In the genomic region with DNA sequence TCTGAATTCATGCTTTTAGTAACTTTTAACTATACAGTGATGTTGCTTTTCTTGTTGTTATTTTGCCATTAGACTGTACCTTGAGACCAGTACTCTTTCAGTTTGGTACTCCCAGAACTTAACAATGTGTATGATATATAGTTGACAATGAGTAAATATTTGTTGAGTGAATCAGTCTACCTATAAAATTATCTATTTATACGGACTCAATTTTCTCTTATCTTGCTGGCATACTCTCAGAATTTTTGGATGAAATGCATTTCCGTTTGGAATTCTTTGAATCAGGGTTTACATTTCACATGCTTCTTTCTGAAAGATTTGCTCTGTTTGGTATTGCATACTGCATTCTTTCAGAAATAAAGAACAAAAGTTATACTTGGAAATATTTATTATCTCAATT, we compare ENCODE assay signal across 14 cellular contexts. TPM values are rescaled to one million over a fixed set of nuclear protein-coding genes. Genes with fewer than 3 reads are reported as not detected.
DNase-seq lines count a peak whose midpoint lies in the region; ATAC-seq and TF ChIP-seq lines count a peak whose summit lies in the region.
"Had no signal": no experiment of that assay in that cellular context is flagged by ENCODE, and none has a peak within 500 bp of the region (broad histone marks: within the 10 kb centered on the region; RNA-seq: fewer than 3 reads in every experiment).

No MANE protein-coding gene starts in this region.

- no peaks in the 10 kb centered on the region for H3K79me2 ChIP-seq in SK-N-SH (ENCODE audit: insufficient read depth)

- in situ Hi-C loops in Panc1 (cut with HindIII; ENCODE audit: low pct_unique_long_range_greater_than_20kb, low sequenced_read_pairs), result no loop called here

- no peak overlapping the region for H3K9ac ChIP-seq in SK-N-SH

- ATAC-seq in SK-N-SH treated with all-trans-retinoic acid at 6 μM for 48 hours, result no peak
- no peak for ATAC-seq in Panc1

- TF ChIP-seq EP300 in SK-N-SH (IDR thresholded peaks at IDR 0.05; ENCODE audit: borderline replicate concordance in 1 of 2, low read depth in 1 of 2, low read length in 1 of 2), result no peak

- H3K9me3 ChIP-seq in SK-N-SH, result no peaks in the 10 kb centered on the region
- no peaks in the 10 kb centered on the region for H3K9me3 ChIP-seq in Panc1 (ENCODE audit: control insufficient read depth, insufficient read depth, low read depth, low read length)
- no peaks in the 10 kb centered on the region for H3K9me3 ChIP-seq in tibial artery
- H3K9me3 ChIP-seq: BE2C had no signal

- H3K36me3 ChIP-seq in SK-N-SH (replicated peaks in 1 of 2; ENCODE audit: control insufficient read depth in 1 of 2, insufficient read depth in 2 of 2, low read length in 1 of 2), result no peaks in the 10 kb centered on the region
- H3K36me3 ChIP-seq in Panc1 (ENCODE audit: control insufficient read depth, insufficient read depth, low read length), result no peaks in the 10 kb centered on the region
- no peaks in the 10 kb centered on the region for H3K36me3 ChIP-seq in tibial artery
- H3K36me3 ChIP-seq: BE2C had no signal

- TF ChIP-seq RAD21 in SK-N-SH (IDR thresholded peaks at IDR 0.05; ENCODE audit: low read length), result no peak

- no TSS peak for BruUV-seq in Panc1 (replicated peaks; lab: Mats Ljungman, UMichigan)

- H3F3A ChIP-seq in SK-N-SH (replicated peaks; ENCODE audit: insufficient read depth), result peaks cover 4% of the 10 kb centered on the region

- H3K27ac ChIP-seq in SK-N-SH (ENCODE audit: low read depth in 2 of 2, low read length in 1 of 2) (no peak overlapping the region), Panc1 (ENCODE audit: low read length) (peak overlapping the region; percentile 45; the same call in 1 of the 2 replicates), tibial artery (no peak overlapping the region)

- no peaks in the 10 kb centered on the region for H3K9me2 ChIP-seq in SK-N-SH

- TF ChIP-seq CTCF in SK-N-SH (IDR thresholded peaks at IDR 0.05) (no peak), Panc1 (IDR thresholded peaks at IDR 0.05) (no peak), fibroblast of pulmonary artery (IDR thresholded peaks at IDR 0.05; ENCODE audit: low read length, missing control alignments) (no peak), tibial artery (IDR thresholded peaks at IDR 0.05) (no peak), GM20000 (IDR thresholded peaks at IDR 0.05; ENCODE audit: extremely low read depth, missing control alignments) (no peak)

- CTCF ChIA-PET in SK-N-SH (lab: Yijun Ruan, JAX), result no interaction called here
- CTCF ChIA-PET in Panc1 (lab: Charles Lee), result no interaction called here

- no peaks in the 10 kb centered on the region for H4K20me1 ChIP-seq in SK-N-SH (ENCODE audit: insufficient read depth)

- POLR2A ChIA-PET in SK-N-SH (lab: Yijun Ruan, JAX), result no interaction called here
- POLR2A ChIA-PET in Panc1 (lab: Charles Lee), result no interaction called here

- no peaks in the 10 kb centered on the region for H3K27me3 ChIP-seq in SK-N-SH (ENCODE audit: insufficient read depth)
- no peaks in the 10 kb centered on the region for H3K27me3 ChIP-seq in Panc1 (ENCODE audit: control insufficient read depth, insufficient read depth, low read length)
- no peaks in the 10 kb centered on the region for H3K27me3 ChIP-seq in tibial artery
- H3K27me3 ChIP-seq: BE2C had no signal

- no peak overlapping the region for H2AFZ ChIP-seq in SK-N-SH (ENCODE audit: low read depth)

- intact Hi-C loops in Panc1 (cut with micrococcal nuclease; ENCODE audit: unreplicated experiment) (no loop called here), tibial artery (cut with DNase I; ENCODE audit: low total_unique reads) (no loop called here)

- 76% methylated on average over 2 of the region's 2 CpGs for WGBS in SK-N-SH (ENCODE audit: low lambda C conversion rate)

- no peak overlapping the region for H3K4me2 ChIP-seq in SK-N-SH

- H3K4me3 ChIP-seq in SK-N-SH (ENCODE audit: low read depth in 2 of 2, low read length in 1 of 2) (no peak overlapping the region), Panc1 (ENCODE audit: low read depth in 2 of 2, low read length in 2 of 2) (no peak overlapping the region), fibroblast of pulmonary artery (replicated peaks; ENCODE audit: low read depth, low read length) (no peak overlapping the region), tibial artery (no peak overlapping the region)

- DNase-seq in SK-N-SH, result no peak
- DNase-seq in Panc1 (ENCODE audit: low read depth, low spot score), result no peak
- DNase-seq in fibroblast of pulmonary artery (ENCODE audit: low read depth), result peak; percentile 51
- DNase-seq in tibial artery, result no peak
- DNase-seq in GM20000 (ENCODE audit: low spot score), result no peak
- no peak for DNase-seq in NCI-H1105 treated with DMSO at 0.1 percent for 48 hours (lab: John Stamatoyannopoulos, UW)
- DNase-seq: 8988T; BE2C; CD4-positive, alpha-beta memory T cell; DND-41; GDM1; HCEC 1CT; HFFc6 had no signal

- peaks cover 2 to 3% of the 10 kb centered on the region in 2 experiments; a peak in 3 of 4 replicates for H3K4me1 ChIP-seq in SK-N-SH (ENCODE audit: control insufficient read depth in 1 of 2, insufficient read depth in 2 of 2, low read depth in 1 of 2, low read length in 1 of 2)
- peaks cover 4% of the 10 kb centered on the region; the same call in 1 of the 2 replicates for H3K4me1 ChIP-seq in Panc1 (ENCODE audit: control insufficient read depth, insufficient read depth, low read length)
- H3K4me1 ChIP-seq in tibial artery, result peaks cover 0 to 6% (median 0%) of the 10 kb centered on the region in 4 donors
- H3K4me1 ChIP-seq: BE2C had no signal

TF ChIP-seq in SK-N-SH treated with all-trans-retinoic acid at 6 μM for 48 hours, 23 proteins besides CTCF, POLR2A, EP300 and RAD21:
- TF ChIP-seq ISL1 (CRISPR knock-in tag; IDR thresholded peaks at IDR 0.05), result peak; percentile 84
- no peak for TF ChIP-seq ESRRG (CRISPR knock-in tag; IDR thresholded peaks at IDR 0.05)

TF ChIP-seq in SK-N-SH, 30 proteins besides CTCF, POLR2A, EP300 and RAD21:
- no peak for TF ChIP-seq TCF12 (IDR thresholded peaks at IDR 0.05)

RNA-seq across cellular contexts. Expression of gene LRRC17, which starts 47.8 kb away (rescaled TPM):
- polyA plus RNA-seq in SK-N-SH (2012; rRNA removed), result 101 and 138 TPM in 2 replicates
- 138 and 169 TPM in 2 replicates for polyA plus RNA-seq in SK-N-SH (2012; cell fraction: cytosol; rRNA removed)
- polyA plus RNA-seq in SK-N-SH (2012; cell fraction: nucleus; rRNA removed), result 35.8 and 67.6 TPM in 2 replicates
- 0.39 TPM for total RNA-seq in Panc1 (2021; ENCODE audit: unreplicated experiment)
- polyA plus RNA-seq in Panc1 (2012; ENCODE audit: insufficient read length), result not detected
